Comparison of ENCODE assay signal across 2 cellular contexts in genomic region chr7:90216080-90216674, GRCh38.
TF ChIP-seq lines count a peak whose summit lies in the region.

No MANE protein-coding gene starts in this region.

TF ChIP-seq in HEK293, 187 proteins besides CTCF, POLR2A, EP300 and RAD21:
- no peak for TF ChIP-seq KLF8 (tag by site-specific recombination; IDR thresholded peaks at IDR 0.05)
- no peak for TF ChIP-seq ZNF266 (tag by site-specific recombination; IDR thresholded peaks at IDR 0.05; ENCODE audit: low read depth)
- TF ChIP-seq PRDM1 (tag by site-specific recombination; IDR thresholded peaks at IDR 0.05): 0 out of 2 replicates have a peak, but pooled peaks have one; percentile 18
- TF ChIP-seq GLIS1 (tag by site-specific recombination; IDR thresholded peaks at IDR 0.05): no peak
- TF ChIP-seq ZNF580 (tag by site-specific recombination; IDR thresholded peaks at IDR 0.05): no peak
- no peak for TF ChIP-seq ZNF140 (tag by site-specific recombination; IDR thresholded peaks at IDR 0.05)

TF ChIP-seq in H1, 55 proteins besides CTCF, POLR2A, EP300 and RAD21:
- TF ChIP-seq CBX8 (IDR thresholded peaks at IDR 0.05; ENCODE audit: borderline replicate concordance, low read depth, low read length) (no peak), JUND (IDR thresholded peaks at IDR 0.05; ENCODE audit: low read length) (peak; percentile 86), ZNF274 (IDR thresholded peaks at IDR 0.05; ENCODE audit: borderline replicate concordance, extremely low read depth, low read length) (no peak)
